In the genomic region with DNA sequence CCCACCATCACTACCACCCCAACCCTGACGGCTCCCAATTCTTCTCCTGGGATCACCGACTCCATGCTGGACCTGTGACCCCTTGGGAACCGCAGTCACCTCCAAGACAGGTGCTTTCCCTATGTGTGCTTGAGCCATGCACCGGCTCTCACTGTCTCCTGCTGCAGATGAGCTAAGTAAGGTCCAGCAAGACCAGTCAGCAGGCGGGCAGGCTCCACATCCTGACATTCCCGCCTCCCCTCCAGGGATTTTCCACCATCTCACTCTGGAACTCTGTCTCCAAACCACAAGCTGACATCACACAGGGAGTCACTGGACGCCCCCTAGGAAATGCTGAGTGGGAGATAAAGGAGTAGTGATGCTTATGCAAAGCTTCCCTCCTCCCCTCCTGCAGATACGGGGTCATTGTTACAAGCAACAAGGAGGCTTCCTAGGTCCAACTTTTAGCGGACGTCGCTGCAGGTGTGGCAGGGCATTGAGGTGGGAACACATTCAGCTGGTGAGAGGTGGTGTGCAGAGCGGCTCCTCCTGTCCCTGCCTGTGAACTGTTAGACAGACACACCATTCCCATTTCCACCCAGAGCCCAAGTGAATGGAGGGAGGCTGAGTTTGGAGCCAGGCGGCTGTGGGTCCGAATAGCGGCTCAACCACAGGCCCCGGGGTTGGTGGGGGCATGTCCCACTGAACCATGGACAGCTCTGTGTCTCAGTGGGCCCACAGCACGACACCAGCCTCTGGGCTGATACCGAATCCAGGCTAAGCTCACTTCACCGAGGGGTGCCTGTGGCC, we compare ENCODE assay signal across 14 cellular contexts.
"Had no signal": no experiment of that assay in that cellular context is flagged by ENCODE, and none has a peak within 500 bp of the region (broad histone marks: within the 10 kb centered on the region; RNA-seq: fewer than 3 reads in every experiment).

No MANE protein-coding gene starts in this region.

- H3K9me3 Mint-ChIP-seq: activated CD8-positive, alpha-beta T cell treated with anti-CD3 and anti-CD28 coated beads for 36 hours; type B pancreatic cell had no signal

- H3K4me1 ChIP-seq: colonic mucosa had no signal

- H3K4me3 Mint-ChIP-seq: activated CD8-positive, alpha-beta T cell treated with anti-CD3 and anti-CD28 coated beads for 36 hours; activated naive CD8-positive, alpha-beta T cell treated with anti-CD3 and anti-CD28 coated beads, Interleukin-2, amount 10 ng/mL, durations not matched to agents 7 days and 5 days; type B pancreatic cell had no signal

- H3K27me3 ChIP-seq: ascending aorta, colonic mucosa, heart left ventricle, neutrophil had no signal

- H3K36me3 Mint-ChIP-seq: activated naive CD8-positive, alpha-beta T cell treated with anti-CD3 and anti-CD28 coated beads, Interleukin-2, amount 10 ng/mL, durations not matched to agents 7 days and 5 days; type B pancreatic cell had no signal

- H3K36me3 ChIP-seq: ascending aorta, colonic mucosa, heart left ventricle, neutrophil had no signal

- ATAC-seq: activated CD8-positive, alpha-beta T cell treated with anti-CD3 and anti-CD28 coated beads for 36 hours; heart left ventricle had no signal

- H3K9me3 ChIP-seq: ascending aorta, colonic mucosa, heart left ventricle, neutrophil had no signal

- H3K4me3 ChIP-seq: ascending aorta, colonic mucosa, heart left ventricle had no signal

- H3K27ac ChIP-seq: ascending aorta, colonic mucosa, heart left ventricle, neutrophil, VCaP had no signal

- H3K27ac Mint-ChIP-seq: activated CD8-positive, alpha-beta T cell treated with anti-CD3 and anti-CD28 coated beads for 36 hours; activated naive CD8-positive, alpha-beta T cell treated with anti-CD3 and anti-CD28 coated beads, Interleukin-2, amount 10 ng/mL, durations not matched to agents 7 days and 5 days; type B pancreatic cell had no signal

- DNase-seq: activated CD4-positive, alpha-beta T cell treated with anti-CD3 and anti-CD28 coated beads for 4 hours; activated CD8-positive, alpha-beta memory T cell treated with anti-CD3 and anti-CD28 coated beads, Interleukin-2, amount 50 U/mL, for 4 hours; activated CD8-positive, alpha-beta T cell treated with anti-CD3 and anti-CD28 coated beads for 36 hours; activated naive CD8-positive, alpha-beta T cell treated with anti-CD3 and anti-CD28 coated beads, Interleukin-2, amount 10 ng/mL, durations not matched to agents 7 days and 5 days; colonic mucosa; effector CD4-positive, alpha-beta T cell; small intestine; stimulated activated naive CD4-positive, alpha-beta T cell treated with Interleukin-2 at 50 U/mL for 16 hours; T1000 had no signal
